12 cellular contexts compared by ENCODE assay signal in genomic region chr15:101650145-101650544, GRCh38. TPM values are rescaled to one million over a fixed set of nuclear protein-coding genes. Genes with fewer than 3 reads are reported as not detected.
DNase-seq lines count a peak whose midpoint lies in the region; ATAC-seq, FAIRE-seq and TF ChIP-seq lines count a peak whose summit lies in the region.
"Had no signal": no experiment of that assay in that cellular context is flagged by ENCODE, and none has a peak within 500 bp of the region (broad histone marks: within the 10 kb centered on the region; RNA-seq: fewer than 3 reads in every experiment).

No MANE protein-coding gene starts in this region.

- no peaks in the 10 kb centered on the region for H3K9me1 ChIP-seq in keratinocyte (ENCODE audit: control insufficient read depth, extremely low read depth, insufficient read depth, low read length)

- H3K9me3 ChIP-seq in A549, result no peaks in the 10 kb centered on the region
- no peaks in the 10 kb centered on the region for H3K9me3 ChIP-seq in keratinocyte (ENCODE audit: control insufficient read depth, low read depth, low read length)
- no peaks in the 10 kb centered on the region for H3K9me3 ChIP-seq in prostate gland

- H3K27me3 ChIP-seq in keratinocyte (ENCODE audit: control insufficient read depth, extremely low read depth, insufficient read depth, low read length) (no peaks in the 10 kb centered on the region), prostate gland (replicated peaks; ENCODE audit: insufficient read depth) (no peaks in the 10 kb centered on the region)

- H3K79me2 ChIP-seq in keratinocyte (ENCODE audit: control insufficient read depth, insufficient read depth, low read length), result peaks cover 41% of the 10 kb centered on the region

- ATAC-seq in A549 (no peak), GM21717 (IDR thresholded peaks at IDR 0.05; ENCODE audit: unreplicated experiment) (no peak), GM21423 (IDR thresholded peaks at IDR 0.05; ENCODE audit: unreplicated experiment) (no peak)
- ATAC-seq: stimulated activated memory B cell treated with anti-CD40 and anti-IgM and Interleukin-4, amounts not matched to agents 10 μg/mL and 1 μg/mL and 100 μg/mL, for 72 hours had no signal

- no peaks in the 10 kb centered on the region for H3K9me3 Mint-ChIP-seq in activated CD4-positive, alpha-beta memory T cell treated with anti-CD3 and anti-CD28 coated beads for 36 hours
- H3K9me3 Mint-ChIP-seq: stimulated activated memory B cell treated with anti-CD40 and anti-IgM and Interleukin-4, amounts not matched to agents 10 μg/mL and 1 μg/mL and 100 μg/mL, for 72 hours had no signal

- no peak for TF ChIP-seq CTCF in A549 (IDR thresholded peaks at IDR 0.05)
- no peak for TF ChIP-seq CTCF in keratinocyte (optimal IDR thresholded peaks at IDR 0.05 in 1 of 3, IDR thresholded peaks at IDR 0.05 in 1 of 3, conservative IDR thresholded peaks at IDR 0.05 in 1 of 3; ENCODE audit: extremely low read depth in 1 of 3, insufficient read depth in 2 of 3, low read length in 3 of 3)
- no peak for TF ChIP-seq CTCF in prostate gland (IDR thresholded peaks at IDR 0.05)

- no peaks in the 10 kb centered on the region for H3K27me3 Mint-ChIP-seq in activated CD4-positive, alpha-beta memory T cell treated with anti-CD3 and anti-CD28 coated beads for 36 hours
- H3K27me3 Mint-ChIP-seq: stimulated activated memory B cell treated with anti-CD40 and anti-IgM and Interleukin-4, amounts not matched to agents 10 μg/mL and 1 μg/mL and 100 μg/mL, for 72 hours had no signal

- DNase-seq in A549 (ENCODE audit: low read depth in 1 of 2, low spot score in 1 of 2) (no peak), keratinocyte (ENCODE audit: low read depth, low spot score) (no peak), prostate gland (ENCODE audit: low spot score) (no peak)
- no peak for DNase-seq in activated CD4-positive, alpha-beta memory T cell treated with anti-CD3 and anti-CD28 coated beads for 36 hours
- no peak for DNase-seq in central memory CD4-positive, alpha-beta T cell
- DNase-seq: NCI-H1694 had no signal

- dilution Hi-C loops in keratinocyte (cut with MboI; ENCODE audit: extremely low pct_ligation_motif_present, low sequenced_read_pairs), result no loop called here

- H3K36me3 ChIP-seq in keratinocyte (ENCODE audit: control insufficient read depth in 2 of 2, extremely low read depth in 1 of 2, insufficient read depth in 2 of 2, low read length in 2 of 2) (peaks cover 6 to 14% of the 10 kb centered on the region in 2 experiments), prostate gland (no peaks in the 10 kb centered on the region)

- FAIRE-seq in A549 (lab: Jason Lieb, UNC) (no peak), keratinocyte (lab: Jason Lieb, UNC) (no peak)
- FAIRE-seq: endometrium, TTC549 had no signal

- intact Hi-C loops in activated CD4-positive, alpha-beta memory T cell treated with anti-CD3 and anti-CD28 coated beads for 36 hours (cut with micrococcal nuclease), result loop anchor here (5.0 kb wide), 4 partner anchors 72 to 1048 kb away; partner anchors contain the start of genes ASB7, LINS1, SELENOS and TARS3
- intact Hi-C loops in prostate gland (cut with DNase I), result loop anchor here (5.0 kb wide), 1 partner anchor 358 kb away; no protein-coding TSS in a partner anchor

- H4K20me1 ChIP-seq in keratinocyte (ENCODE audit: control insufficient read depth, extremely low read depth, insufficient read depth, low read length), result no peaks in the 10 kb centered on the region

- H3K4me3 ChIP-seq in A549 (no peak overlapping the region), GM08714 (ENCODE audit: low read length) (peak overlapping the region; percentile 27; the same call in 1 of the 2 replicates), keratinocyte (ENCODE audit: control insufficient read depth in 2 of 3, extremely low read depth in 1 of 3, insufficient read depth in 2 of 3, low read depth in 1 of 3, low read length in 3 of 3) (no peak overlapping the region), prostate gland (no peak overlapping the region)

- H3K9ac ChIP-seq in keratinocyte (ENCODE audit: control insufficient read depth, extremely low read depth, insufficient read depth, low read length), result no peak overlapping the region

- peak overlapping the region; percentile 83 for H3K4me3 Mint-ChIP-seq in activated CD4-positive, alpha-beta memory T cell treated with anti-CD3 and anti-CD28 coated beads for 36 hours

- WGBS in A549 (ENCODE audit: missing lambda C conversion rate), result 72% methylated on average over 5 of the region's 5 CpGs
- 51% methylated on average over 5 of the region's 5 CpGs for WGBS in prostate gland

- H3K4me2 ChIP-seq in A549 (peak overlapping the region; percentile 83), keratinocyte (ENCODE audit: control insufficient read depth, extremely low read depth, insufficient read depth, low read depth, low read length) (peak overlapping the region; percentile 97)

- POLR2A ChIA-PET in A549 (lab: Yijun Ruan, JAX), result interaction anchor here (2.4 kb wide), 1 partner anchor 355 kb away, joined by 6 read pairs; the partner anchor contains the start of gene SNRPA1
- POLR2A ChIA-PET in activated CD4-positive, alpha-beta memory T cell treated with anti-CD3 and anti-CD28 coated beads for 36 hours (lab: Charles Lee), result no interaction called here

- TF ChIP-seq POLR2A in A549 (IDR thresholded peaks at IDR 0.05; ENCODE audit: low read length) (no peak), prostate gland (IDR thresholded peaks at IDR 0.05) (no peak)

- no peak overlapping the region for H2AFZ ChIP-seq in keratinocyte (ENCODE audit: control insufficient read depth, low read length)

- no peak for TF ChIP-seq RAD21 in A549 (conservative IDR thresholded peaks at IDR 0.05 in 1 of 2, IDR thresholded peaks at IDR 0.05 in 1 of 2)

- TF ChIP-seq EP300 in A549 (IDR thresholded peaks at IDR 0.05), result no peak

- H3K4me1 ChIP-seq in A549, result peaks cover 19% of the 10 kb centered on the region
- peaks cover 10% of the 10 kb centered on the region for H3K4me1 ChIP-seq in keratinocyte (ENCODE audit: control insufficient read depth, extremely low read depth, insufficient read depth, low read length)
- peaks cover 5% of the 10 kb centered on the region for H3K4me1 ChIP-seq in prostate gland (replicated peaks)

- H3K27ac Mint-ChIP-seq in activated CD4-positive, alpha-beta memory T cell treated with anti-CD3 and anti-CD28 coated beads for 36 hours, result peak overlapping the region; percentile 74

- H3K27ac ChIP-seq in A549 (no peak overlapping the region), keratinocyte (ENCODE audit: control insufficient read depth, insufficient read depth, low read length) (no peak overlapping the region), prostate gland (no peak overlapping the region)

- peaks cover 30% of the 10 kb centered on the region for H3K36me3 Mint-ChIP-seq in activated CD4-positive, alpha-beta memory T cell treated with anti-CD3 and anti-CD28 coated beads for 36 hours

- peaks cover 43% of the 10 kb centered on the region for H3K4me1 Mint-ChIP-seq in activated CD4-positive, alpha-beta memory T cell treated with anti-CD3 and anti-CD28 coated beads for 36 hours (ENCODE audit: low read depth)

- CTCF ChIA-PET in A549 (lab: Yijun Ruan, JAX), result interaction anchor here (0.6 to 3.6 kb wide), 6 partner anchors 9 to 361 kb away, joined by 3 to 35 read pairs (median 7); partner anchors contain the start of gene TARS3
- CTCF ChIA-PET in activated CD4-positive, alpha-beta memory T cell treated with anti-CD3 and anti-CD28 coated beads for 36 hours (lab: Charles Lee), result interaction anchor here (0.8 to 3.2 kb wide), 2 partner anchors 10 to 361 kb away, joined by 5 to 27 read pairs; no protein-coding TSS in a partner anchor

TF ChIP-seq in A549, 52 proteins besides CTCF, POLR2A, EP300 and RAD21 (continues in another document):
- TF ChIP-seq CBX8 (IDR thresholded peaks at IDR 0.05) (no peak), NPAS2 (CRISPR knock-in tag; IDR thresholded peaks at IDR 0.05; ENCODE audit: borderline replicate concordance) (no peak), FOSL2 (IDR thresholded peaks at IDR 0.05) (no peak), FOSL2 (CRISPR knock-in tag; IDR thresholded peaks at IDR 0.05) (no peak), CBX2 (IDR thresholded peaks at IDR 0.05; ENCODE audit: borderline replicate concordance, low read depth) (no peak), MYC (IDR thresholded peaks at IDR 0.05; ENCODE audit: borderline replicate concordance, low read length) (no peak), BHLHE40 (IDR thresholded peaks at IDR 0.05; ENCODE audit: low read depth, low read length) (no peak), NFE2L2 (conservative IDR thresholded peaks at IDR 0.05; ENCODE audit: low read length) (no peak), HDAC2 (IDR thresholded peaks at IDR 0.05) (no peak), KDM1A (IDR thresholded peaks at IDR 0.05; ENCODE audit: low read depth) (no peak), JUNB (IDR thresholded peaks at IDR 0.05) (no peak), TP53 (CRISPR knock-in tag; IDR thresholded peaks at IDR 0.05) (no peak), TFCP2L1 (CRISPR knock-in tag; IDR thresholded peaks at IDR 0.05) (no peak), MAFK (IDR thresholded peaks at IDR 0.05; ENCODE audit: partially characterized antibody) (no peak), RARB (CRISPR knock-in tag; IDR thresholded peaks at IDR 0.05) (no peak)
- TF ChIP-seq, protein P1, sequence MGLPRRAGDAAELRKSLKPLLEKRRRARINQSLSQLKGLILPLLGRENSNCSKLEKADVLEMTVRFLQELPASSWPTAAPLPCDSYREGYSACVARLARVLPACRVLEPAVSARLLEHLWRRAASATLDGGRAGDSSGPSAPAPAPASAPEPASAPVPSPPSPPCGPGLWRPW (IDR thresholded peaks at IDR 0.05), result no peak

RNA-seq across cellular contexts. Expression of gene TM2D3, which starts 2.0 kb away (rescaled TPM):
- 76.6 TPM in 2 replicates for polyA plus RNA-seq in A549 (2011; rRNA removed)
- polyA plus RNA-seq in A549 (2012; cell fraction: cytosol; rRNA removed), result 43.2 and 45.1 TPM in 2 replicates
- polyA plus RNA-seq in A549 (2012; cell fraction: nucleus; rRNA removed), result 44.9 and 58.5 TPM in 2 replicates
- polyA plus RNA-seq in A549 (2017; fragmentation: RNase III; extraction: RNeasy Plus Mini Kit Qiagen cat#74134 plus additional on column Dnase treatment), result 37.5 to 40.6 TPM (median 39.6 TPM) in 3 replicates
- 54.6 and 60.5 TPM in 2 replicates for polyA minus RNA-seq in A549 (2011; rRNA and poly(A)+ RNA removed)
- total RNA-seq in activated CD4-positive, alpha-beta memory T cell treated with anti-CD3 and anti-CD28 coated beads for 36 hours, result 10 to 100 TPM; 41.7 to 48.1 TPM
- polyA plus RNA-seq in keratinocyte, result 42.1 to 58.5 TPM (median 56.7 TPM) in 3 replicates
- polyA plus RNA-seq in keratinocyte (2011; ENCODE audit: low read depth), result 31.9 TPM
- polyA plus RNA-seq in keratinocyte (2011; cell fraction: cytosol; rRNA removed), result 26.1 and 36.2 TPM in 2 replicates
- polyA plus RNA-seq in keratinocyte (2011; cell fraction: nucleus; rRNA removed), result 73.1 and 76.1 TPM in 2 replicates
- 37.5 and 50.5 TPM in 2 replicates for polyA plus RNA-seq in keratinocyte (2012; ENCODE audit: low replicate concordance)
- polyA minus RNA-seq in keratinocyte, result 9.5 to 36.7 TPM (median 31.8 TPM) in 3 replicates
- polyA minus RNA-seq in keratinocyte (2011; cell fraction: cytosol; rRNA and poly(A)+ RNA removed), result 34.1 TPM
- polyA minus RNA-seq in keratinocyte (2011; cell fraction: nucleus; rRNA and poly(A)+ RNA removed), result 37.0 and 54.1 TPM in 2 replicates
- total RNA-seq in prostate gland, result 10 to 100 TPM; 48.6 to 67.0 TPM
